In the genomic region with DNA sequence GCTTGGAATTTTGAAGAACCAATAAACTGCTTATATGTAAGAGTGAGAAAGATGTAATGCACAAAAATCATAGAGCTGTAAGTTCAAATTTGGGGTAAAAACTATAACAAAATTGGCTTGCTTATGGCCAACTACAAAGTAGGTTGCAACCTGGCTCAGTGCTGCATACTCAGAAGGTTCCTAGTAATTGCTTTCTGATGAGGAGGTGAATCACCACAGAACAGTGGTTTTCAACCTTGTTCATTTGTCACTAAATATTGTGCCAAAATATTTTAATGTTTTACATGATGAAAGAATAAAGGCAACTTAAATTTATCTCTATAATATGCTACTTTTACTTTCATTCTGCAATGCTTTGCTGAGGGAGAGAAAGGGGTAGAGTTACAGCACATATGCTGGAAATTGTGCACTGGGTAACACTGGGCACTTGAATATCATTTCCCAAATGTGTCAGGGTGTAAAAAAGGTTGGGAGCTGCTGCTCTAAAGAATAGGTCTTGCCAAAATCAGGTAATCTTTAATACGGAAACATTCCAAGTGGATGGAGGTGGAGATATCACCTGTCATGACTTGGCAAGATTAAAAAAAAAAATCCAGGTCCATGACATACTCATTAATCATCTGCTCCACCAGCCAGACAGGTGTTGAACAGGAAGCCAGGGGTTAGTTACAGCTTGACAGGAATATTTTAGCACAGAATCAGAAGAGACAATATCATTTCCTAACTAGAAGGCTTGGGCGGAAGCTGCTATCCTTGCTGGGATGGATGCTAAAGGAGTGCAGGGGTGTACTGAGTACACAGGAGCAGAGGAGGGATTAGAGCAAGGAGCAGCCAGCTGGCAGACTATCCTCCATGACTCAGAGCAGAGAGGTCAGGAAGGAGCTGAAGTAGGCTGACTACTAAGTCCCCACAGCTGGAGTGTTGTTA, we compare ENCODE assay signal across 12 cellular contexts. TPM values are rescaled to one million over a fixed set of nuclear protein-coding genes. Genes with fewer than 3 reads are reported as not detected.
DNase-seq lines count a peak whose midpoint lies in the region; ATAC-seq and TF ChIP-seq lines count a peak whose summit lies in the region.
"Had no signal": no experiment of that assay in that cellular context is flagged by ENCODE, and none has a peak within 500 bp of the region (broad histone marks: within the 10 kb centered on the region; RNA-seq: fewer than 3 reads in every experiment).

No MANE protein-coding gene starts in this region.

- H3F3A ChIP-seq in GM23338 (replicated peaks; ENCODE audit: low read depth) = no peaks in the 10 kb centered on the region

- H2AFZ ChIP-seq in fibroblast of lung (ENCODE audit: low read length) = no peak overlapping the region
- H2AFZ ChIP-seq in GM23338 = no peak overlapping the region

- H3K36me3 ChIP-seq in fibroblast of lung (ENCODE audit: control insufficient read depth, insufficient read depth, low read length) (no peaks in the 10 kb centered on the region), psoas muscle (ENCODE audit: insufficient read depth in 1 of 2, low read depth in 1 of 2) (no peaks in the 10 kb centered on the region), GM23338 (ENCODE audit: insufficient read depth) (no peaks in the 10 kb centered on the region; the same call in 1 of the 2 replicates)

- H3K27me3 ChIP-seq in fibroblast of lung (ENCODE audit: control insufficient read depth, insufficient read depth, low read length) (no peaks in the 10 kb centered on the region), psoas muscle (ENCODE audit: insufficient read depth in 3 of 3, low read length in 2 of 3) (no peaks in the 10 kb centered on the region), GM23338 (ENCODE audit: insufficient read depth) (no peaks in the 10 kb centered on the region)

- DNase-seq in GM04504 (ENCODE audit: low read depth) = peak; percentile 8
- peak; percentile 96 for DNase-seq in NCI-H82 (lab: John Stamatoyannopoulos, UW)
- peak; percentile 55 to 76 for DNase-seq in fibroblast of lung (ENCODE audit: low read depth in 2 of 2)
- DNase-seq in psoas muscle = peak; percentile 22 to 59
- DNase-seq in stimulated activated naive CD4-positive, alpha-beta T cell treated with Interleukin-2 at 50 U/mL for 16 hours (lab: John Stamatoyannopoulos, UW) = no peak
- no peak for DNase-seq in GM23338 (ENCODE audit: low spot score)
- DNase-seq in HuH-7 (ENCODE audit: low spot score) = no peak
- DNase-seq: GOT3, retina had no signal

- 20 to 42% (median 41%) methylated on average over 2 of the region's 2 CpGs for WGBS in psoas muscle, 3 donors

- H3K27me3 Mint-ChIP-seq in GM23338 (ENCODE audit: insufficient read depth, low read depth, poor library complexity) = peaks cover 9% of the 10 kb centered on the region

- no peak overlapping the region for H3K27ac ChIP-seq in fibroblast of lung (ENCODE audit: insufficient read depth, low read length)
- no peak overlapping the region for H3K27ac ChIP-seq in psoas muscle
- no peak overlapping the region for H3K27ac ChIP-seq in GM23338 (ENCODE audit: low read depth)

- peaks cover 3% of the 10 kb centered on the region for H3K9me3 Mint-ChIP-seq in GM23338

- no peaks in the 10 kb centered on the region for H3K4me1 ChIP-seq in fibroblast of lung (ENCODE audit: control insufficient read depth, extremely low read depth, insufficient read depth, low read length)
- H3K4me1 ChIP-seq in psoas muscle = no peaks in the 10 kb centered on the region
- no peaks in the 10 kb centered on the region for H3K4me1 ChIP-seq in GM23338 (ENCODE audit: insufficient read depth)

- H3K4me1 Mint-ChIP-seq in GM23338 = peaks cover 2% of the 10 kb centered on the region; the same call in 1 of the 3 replicates

- TF ChIP-seq CTCF in fibroblast of lung (conservative IDR thresholded peaks at IDR 0.05 in 1 of 2, IDR thresholded peaks at IDR 0.05 in 1 of 2; ENCODE audit: low read depth in 1 of 2, low read length in 2 of 2) (no peak), psoas muscle (IDR thresholded peaks at IDR 0.05) (no peak), GM23338 (conservative IDR thresholded peaks at IDR 0.05; ENCODE audit: low read depth in 2 of 2) (no peak)

- H4K20me1 ChIP-seq in fibroblast of lung (ENCODE audit: control insufficient read depth, extremely low read depth, insufficient read depth, low read length) (no peaks in the 10 kb centered on the region), GM23338 (replicated peaks; ENCODE audit: insufficient read depth) (no peaks in the 10 kb centered on the region)

- no peak overlapping the region for H3K27ac Mint-ChIP-seq in GM23338
- H3K27ac Mint-ChIP-seq: activated CD4-positive, alpha-beta T cell treated with anti-CD3 and anti-CD28 coated beads for 36 hours had no signal

- no peaks in the 10 kb centered on the region for H3K79me2 ChIP-seq in fibroblast of lung (ENCODE audit: control insufficient read depth, insufficient read depth, low read length)
- H3K79me2 ChIP-seq in GM23338 (replicated peaks; ENCODE audit: insufficient read depth) = no peaks in the 10 kb centered on the region

- H3K9ac ChIP-seq in fibroblast of lung (ENCODE audit: insufficient read depth, low read length) = no peak overlapping the region

- no peaks in the 10 kb centered on the region; the same call in 2 of the 3 replicates for H3K36me3 Mint-ChIP-seq in GM23338 (ENCODE audit: low read depth)

- H3K4me2 ChIP-seq in fibroblast of lung (ENCODE audit: extremely low read depth, insufficient read depth, low read length) (no peak overlapping the region), GM23338 (no peak overlapping the region)

- H3K4me3 ChIP-seq in fibroblast of lung (replicated peaks in 1 of 4; ENCODE audit: control extremely low read depth in 1 of 4, insufficient read depth in 1 of 4, low read depth in 3 of 4, low read length in 4 of 4) (no peak overlapping the region), psoas muscle (no peak overlapping the region), GM23338 (no peak overlapping the region)

- ATAC-seq in psoas muscle (peak; percentile 86 to 99 (median 90)), GM23338 (no peak), GM19035 (IDR thresholded peaks at IDR 0.05; ENCODE audit: unreplicated experiment) (no peak)

- H3K9me2 ChIP-seq in GM23338 (ENCODE audit: insufficient read depth) = no peaks in the 10 kb centered on the region

- H3K4me3 Mint-ChIP-seq in GM23338 = no peak overlapping the region
- H3K4me3 Mint-ChIP-seq: activated CD4-positive, alpha-beta T cell treated with anti-CD3 and anti-CD28 coated beads for 36 hours had no signal

- H3K9me3 ChIP-seq in fibroblast of lung (ENCODE audit: control insufficient read depth, insufficient read depth, low read depth, low read length) (no peaks in the 10 kb centered on the region), psoas muscle (no peaks in the 10 kb centered on the region)

- intact Hi-C loops in psoas muscle (cut with DNase I) = no loop called here

RNA-seq across cellular contexts. Expression of gene CCL21, which starts 34.6 kb away (rescaled TPM):
- total RNA-seq in fibroblast of lung (not detected in 2 replicates), psoas muscle (1 to 10 TPM; 1.3 to 3.8 (median 3.2) TPM)
- polyA plus RNA-seq in fibroblast of lung (not detected in 2 replicates), psoas muscle (1 to 10 TPM; 2.2 to 3.1 (median 2.4) TPM), GM23338 (2016; fragmentation: Nextera tagmentation; extraction: Ambion mirVana) (not detected in 2 replicates)
- polyA plus RNA-seq in fibroblast of lung (2012) = not detected in 2 replicates
- not detected in 2 replicates for polyA minus RNA-seq in fibroblast of lung (ENCODE audit: low replicate concordance)
- total RNA-seq in GM23338 (2014; rRNA removed; shearing (Covaris generic)) = not detected in 2 replicates
- total RNA-seq: activated CD4-positive, alpha-beta T cell treated with anti-CD3 and anti-CD28 coated beads for 36 hours; OCI-LY7 had no signal

RNA-seq across cellular contexts. Expression of gene CCL19, which starts 53.5 kb away (rescaled TPM):
- total RNA-seq in fibroblast of lung (not detected in 2 replicates), psoas muscle (not detected)
- polyA plus RNA-seq in fibroblast of lung (not detected in 2 replicates), psoas muscle (under 1 TPM in 2 of 3 donors, not detected in 1; 0.23 to 0.31 TPM), GM23338 (2016; fragmentation: Nextera tagmentation; extraction: Ambion mirVana) (not detected in 2 replicates)
- not detected in 2 replicates for polyA plus RNA-seq in fibroblast of lung (2012)
- not detected in 2 replicates for polyA minus RNA-seq in fibroblast of lung (ENCODE audit: low replicate concordance)
- total RNA-seq in GM23338 (2014; rRNA removed; shearing (Covaris generic)) = not detected in 2 replicates
- total RNA-seq: OCI-LY7 had no signal

Comparison
In these comparisons a context has a peak if more than half of its experiments do, and no peak if none do; other contexts are left out.
1. DNase-seq: peak in GM04504 (single experiment), NCI-H82 (single experiment), fibroblast of lung (2 of 2) and psoas muscle (2 of 2); none in stimulated activated naive CD4-positive, alpha-beta T cell treated with Interleukin-2 at 50 U/mL for 16 hours (single experiment), GM23338 (single experiment) and HuH-7 (single experiment).
2. ATAC-seq: peak in psoas muscle (4 of 4); none in GM23338 (single experiment) and GM19035 (single experiment).